ENCODE assay signal across 23 cellular contexts in the genomic region with DNA sequence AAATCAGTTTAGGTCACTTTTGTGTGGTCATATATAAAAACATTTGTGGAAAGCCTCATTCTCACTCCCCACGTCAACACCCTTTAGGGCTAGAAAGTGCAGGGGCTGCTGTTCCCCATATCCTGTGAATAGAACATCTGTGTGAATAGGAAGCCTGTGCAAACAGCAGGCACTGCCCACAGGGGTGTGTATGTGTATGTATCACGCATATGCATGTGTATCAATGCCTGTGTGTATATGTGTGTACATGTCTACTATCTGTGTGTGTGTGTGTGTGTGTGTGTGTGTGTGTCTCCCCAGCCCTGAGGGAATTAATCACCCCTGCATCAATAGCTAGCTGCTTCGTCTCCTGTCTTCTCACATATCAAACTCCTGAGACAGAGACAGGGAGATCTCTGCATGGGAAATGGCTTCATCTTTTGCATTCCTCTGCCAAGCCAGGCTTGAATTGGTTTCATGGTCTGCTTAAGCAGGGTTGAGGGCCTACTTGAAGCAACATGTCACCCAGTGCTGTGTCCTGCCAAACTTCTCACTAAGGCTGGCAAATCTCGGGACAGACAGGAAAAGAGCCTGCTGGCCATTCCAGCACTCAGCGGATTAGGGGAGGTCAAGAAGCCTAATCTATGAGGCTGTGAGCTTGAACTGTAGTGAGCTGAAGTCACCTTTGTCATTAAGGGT.
"Had no signal": no experiment of that assay in that cellular context is flagged by ENCODE, and none has a peak within 500 bp of the region (broad histone marks: within the 10 kb centered on the region; RNA-seq: fewer than 3 reads in every experiment).

No MANE protein-coding gene starts in this region.

- H3K36me3 ChIP-seq: gastrocnemius medialis, tibial nerve had no signal

- H3K9me3 Mint-ChIP-seq: activated naive CD4-positive, alpha-beta T cell treated with anti-CD3 and anti-CD28 coated beads, Interleukin-2, amount 50 U/mL, for 72 hours; activated T-cell treated with anti-CD3 and anti-CD28 coated beads, Interleukin-2, amount 50 U/mL, for 24 hours; activated T-helper 17 cell treated with anti-CD3 and anti-CD28 coated beads, Interleukin-2, amount 50 U/mL, for 72 hours; central memory CD8-positive, alpha-beta T cell; stimulated activated effector memory CD8-positive, alpha-beta T cell treated with anti-CD3 and anti-CD28 coated beads, Interleukin-12 subunit alpha, Interleukin-12 subunit beta, amount 100 ng/mL, for 72 hours; stimulated activated naive CD8-positive, alpha-beta T cell treated with anti-CD3 and anti-CD28 coated beads, Interleukin-15, amount 100 ng/mL, for 72 hours; WTC11 had no signal

- DNase-seq: activated CD4-positive, alpha-beta T cell treated with anti-CD3 and anti-CD28 coated beads, Interleukin-2, amount 50 U/mL, for 4 hours; activated CD8-positive, alpha-beta memory T cell treated with anti-CD3 and anti-CD28 coated beads for 24 hours; activated CD8-positive, alpha-beta memory T cell treated with anti-CD3 and anti-CD28 coated beads, Interleukin-2, amount 50 U/mL, for 4 hours; activated T-cell treated with anti-CD3 and anti-CD28 coated beads, Interleukin-2, amount 50 U/mL, for 24 hours; aorta; effector memory CD4-positive, alpha-beta T cell; gastrocnemius medialis; head of caudate nucleus; islet precursor cell; mucosa of descending colon; stimulated activated CD4-positive, alpha-beta T cell treated with anti-CD3 and anti-CD28 coated beads, Interleukin-1b, Interleukin-23, amount 100 ng/mL, for 48 hours; stimulated activated naive CD8-positive, alpha-beta T cell treated with anti-CD3 and anti-CD28 coated beads, Interleukin-15, amount 100 ng/mL, for 72 hours; T-helper 1 cell had no signal

- H3K4me1 Mint-ChIP-seq: activated T-helper 17 cell treated with anti-CD3 and anti-CD28 coated beads, Interleukin-2, amount 50 U/mL, for 72 hours; central memory CD8-positive, alpha-beta T cell; memory B cell; stimulated activated effector memory CD8-positive, alpha-beta T cell treated with anti-CD3 and anti-CD28 coated beads, Interleukin-12 subunit alpha, Interleukin-12 subunit beta, amount 100 ng/mL, for 72 hours; stimulated activated naive CD8-positive, alpha-beta T cell treated with anti-CD3 and anti-CD28 coated beads, Interleukin-15, amount 100 ng/mL, for 72 hours had no signal

- H3K36me3 Mint-ChIP-seq: activated naive CD4-positive, alpha-beta T cell treated with anti-CD3 and anti-CD28 coated beads, Interleukin-2, amount 50 U/mL, for 72 hours; brain; memory B cell; stimulated activated effector memory CD8-positive, alpha-beta T cell treated with anti-CD3 and anti-CD28 coated beads, Interleukin-12 subunit alpha, Interleukin-12 subunit beta, amount 100 ng/mL, for 72 hours; WTC11 had no signal

- H3K9me3 ChIP-seq: gastrocnemius medialis, mucosa of descending colon, tibial nerve had no signal

- H3K27ac Mint-ChIP-seq: activated naive CD4-positive, alpha-beta T cell treated with anti-CD3 and anti-CD28 coated beads, Interleukin-2, amount 50 U/mL, for 72 hours; activated T-cell treated with anti-CD3 and anti-CD28 coated beads, Interleukin-2, amount 50 U/mL, for 24 hours; activated T-helper 17 cell treated with anti-CD3 and anti-CD28 coated beads, Interleukin-2, amount 50 U/mL, for 72 hours; brain; memory B cell; progenitor cell of endocrine pancreas; stimulated activated effector memory CD8-positive, alpha-beta T cell treated with anti-CD3 and anti-CD28 coated beads, Interleukin-12 subunit alpha, Interleukin-12 subunit beta, amount 100 ng/mL, for 72 hours; stimulated activated naive CD8-positive, alpha-beta T cell treated with anti-CD3 and anti-CD28 coated beads, Interleukin-15, amount 100 ng/mL, for 72 hours; WTC11 had no signal

- H3K4me1 ChIP-seq: gastrocnemius medialis had no signal

- H3K4me3 Mint-ChIP-seq: activated T-cell treated with anti-CD3 and anti-CD28 coated beads, Interleukin-2, amount 50 U/mL, for 24 hours; activated T-helper 17 cell treated with anti-CD3 and anti-CD28 coated beads, Interleukin-2, amount 50 U/mL, for 72 hours; brain; central memory CD8-positive, alpha-beta T cell; memory B cell; stimulated activated effector memory CD8-positive, alpha-beta T cell treated with anti-CD3 and anti-CD28 coated beads, Interleukin-12 subunit alpha, Interleukin-12 subunit beta, amount 100 ng/mL, for 72 hours; stimulated activated naive CD8-positive, alpha-beta T cell treated with anti-CD3 and anti-CD28 coated beads, Interleukin-15, amount 100 ng/mL, for 72 hours; WTC11 had no signal

- H3K4me3 ChIP-seq: gastrocnemius medialis, mucosa of descending colon, tibial nerve had no signal

- H3K27me3 Mint-ChIP-seq: activated T-cell treated with anti-CD3 and anti-CD28 coated beads, Interleukin-2, amount 50 U/mL, for 24 hours; central memory CD8-positive, alpha-beta T cell; memory B cell; progenitor cell of endocrine pancreas; stimulated activated naive CD8-positive, alpha-beta T cell treated with anti-CD3 and anti-CD28 coated beads, Interleukin-15, amount 100 ng/mL, for 72 hours had no signal

- H3K27me3 ChIP-seq: gastrocnemius medialis, tibial nerve had no signal

- H3K27ac ChIP-seq: gastrocnemius medialis, tibial nerve had no signal

- ATAC-seq: activated naive CD4-positive, alpha-beta T cell treated with anti-CD3 and anti-CD28 coated beads, Interleukin-2, amount 50 U/mL, for 72 hours; activated T-helper 17 cell treated with anti-CD3 and anti-CD28 coated beads, Interleukin-2, amount 50 U/mL, for 72 hours; esophagus mucosa; gastrocnemius medialis; mucosa of descending colon; stimulated activated effector memory CD8-positive, alpha-beta T cell treated with anti-CD3 and anti-CD28 coated beads, Interleukin-12 subunit alpha, Interleukin-12 subunit beta, amount 100 ng/mL, for 72 hours; stimulated activated naive CD8-positive, alpha-beta T cell treated with anti-CD3 and anti-CD28 coated beads, Interleukin-15, amount 100 ng/mL, for 72 hours; WTC11 had no signal
